8 cellular contexts compared by ENCODE assay signal in genomic region chr5:173055722-173055982, GRCh38. TPM values are rescaled to one million over a fixed set of nuclear protein-coding genes. Genes with fewer than 3 reads are reported as not detected.
DNase-seq lines count a peak whose midpoint lies in the region; ATAC-seq, FAIRE-seq and TF ChIP-seq lines count a peak whose summit lies in the region.

No MANE protein-coding gene starts in this region.

- H3K4me3 ChIP-seq in A673 (ENCODE audit: low read depth, low read length, poor library complexity, severe bottlenecking): peak overlapping the region; percentile 90
- peak overlapping the region; percentile 93 for H3K4me3 ChIP-seq in SK-N-MC
- peak overlapping the region; percentile 88 for H3K4me3 ChIP-seq in fibroblast of pulmonary artery (replicated peaks; ENCODE audit: low read depth, low read length)
- peak overlapping the region; percentile 98 to 99 for H3K4me3 ChIP-seq in small intestine (ENCODE audit: low read depth in 1 of 2, low read length in 2 of 2)

- H3K36me3 ChIP-seq in A673 (ENCODE audit: insufficient read depth, low read length, poor library complexity, severe bottlenecking) (no peaks in the 10 kb centered on the region), SK-N-MC (ENCODE audit: insufficient read depth, low read length) (no peaks in the 10 kb centered on the region), small intestine (ENCODE audit: control insufficient read depth in 2 of 2, insufficient read depth in 2 of 2, low read length in 2 of 2) (no peaks in the 10 kb centered on the region)

- CTCF ChIA-PET in A673 (lab: Charles Lee): no interaction called here

- BruUV-seq in A673 (replicated peaks; lab: Mats Ljungman, UMichigan): no TSS peak

- DNase-seq in A673 (ENCODE audit: low spot score) (no peak), SK-N-MC (ENCODE audit: low read depth, low spot score) (no peak), fibroblast of pulmonary artery (ENCODE audit: low read depth) (no peak), small intestine (no peak), mesenteric fat pad (ENCODE audit: low spot score) (no peak)

- 0% methylated on average over 11 of the region's 11 CpGs for WGBS in small intestine, 3 donors

- ATAC-seq in GM19452 (IDR thresholded peaks at IDR 0.05; ENCODE audit: unreplicated experiment): peak; percentile 1
- no peak for ATAC-seq in GM21367 (IDR thresholded peaks at IDR 0.05; ENCODE audit: unreplicated experiment)
- no peak for ATAC-seq in GM18517 (IDR thresholded peaks at IDR 0.05; ENCODE audit: unreplicated experiment)

- intact Hi-C loops in A673 (cut with micrococcal nuclease; ENCODE audit: unreplicated experiment): loop anchor here (5.0 kb wide), 1 partner anchor 73 kb away; the partner anchor contains the start of gene ATP6V0E1

- no peak for TF ChIP-seq CTCF in A673 (conservative IDR thresholded peaks at IDR 0.05; ENCODE audit: low read depth, low read length)
- TF ChIP-seq CTCF in fibroblast of pulmonary artery (IDR thresholded peaks at IDR 0.05; ENCODE audit: low read length, missing control alignments): no peak

- H3K9me3 ChIP-seq in A673 (ENCODE audit: low read depth, low read length, poor library complexity, severe bottlenecking) (no peaks in the 10 kb centered on the region), SK-N-MC (ENCODE audit: low read depth, low read length) (no peaks in the 10 kb centered on the region), small intestine (ENCODE audit: control insufficient read depth, low read depth) (no peaks in the 10 kb centered on the region)

- FAIRE-seq in small intestine (lab: Jason Lieb, UNC): no peak

- peak overlapping the region; percentile 67 for H3K9ac ChIP-seq in SK-N-MC (ENCODE audit: insufficient read length)

- peaks cover 9% of the 10 kb centered on the region for H3K4me1 ChIP-seq in A673 (ENCODE audit: insufficient read depth, low read length, poor library complexity, severe bottlenecking)
- H3K4me1 ChIP-seq in small intestine (ENCODE audit: control insufficient read depth in 2 of 2, insufficient read depth in 1 of 2, low read depth in 1 of 2, low read length in 1 of 2): no peaks in the 10 kb centered on the region

- no peaks in the 10 kb centered on the region for H3K27me3 ChIP-seq in A673 (replicated peaks; ENCODE audit: insufficient read depth, low read depth, low read length, poor library complexity)
- H3K27me3 ChIP-seq in small intestine (ENCODE audit: control insufficient read depth in 2 of 2, insufficient read depth in 2 of 2, low read length in 2 of 2): no peaks in the 10 kb centered on the region

- POLR2A ChIA-PET in A673 (lab: Charles Lee; ENCODE audit: low non-redundant PET): no interaction called here

- no peak overlapping the region for H3K27ac ChIP-seq in A673 (ENCODE audit: low read depth, low read length, poor library complexity, severe bottlenecking)
- no peak overlapping the region for H3K27ac ChIP-seq in SK-N-MC
- peak overlapping the region in 1 of 2 donors; percentile 22 for H3K27ac ChIP-seq in small intestine (ENCODE audit: low read depth in 1 of 2, low read length in 1 of 2)

RNA-seq across cellular contexts. Expression of gene CREBRF, which starts 0.5 kb away (rescaled TPM):
- total RNA-seq in A673 (2021) (1.4 and 1.5 TPM in 2 replicates), mesenteric fat pad (18.4 TPM)
- 1 to 10 TPM; 3.8 to 6.5 (median 5.7) TPM for polyA plus RNA-seq in small intestine
